10 cellular contexts compared by ENCODE assay signal in the genomic region with DNA sequence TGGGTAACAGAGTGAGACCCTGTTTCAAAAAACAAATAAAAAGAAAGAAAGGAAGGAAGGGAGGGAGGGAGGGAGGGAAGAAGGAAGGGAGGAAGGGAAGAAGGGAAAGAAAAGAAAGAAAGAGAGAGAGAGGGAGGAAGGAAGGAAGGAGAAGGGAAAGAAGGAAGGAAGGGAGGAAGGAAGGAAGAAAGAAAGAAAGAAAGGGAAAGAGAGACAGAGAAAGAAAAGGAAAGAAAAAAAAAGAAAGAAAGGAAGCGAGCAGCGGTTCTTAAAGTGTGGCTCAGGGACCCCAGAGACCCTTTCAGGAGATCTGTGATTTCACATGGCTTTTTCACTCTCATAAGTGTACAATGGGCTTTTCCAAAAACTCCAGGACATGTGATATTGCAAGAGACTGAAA. TPM values are rescaled to one million over a fixed set of nuclear protein-coding genes. Genes with fewer than 3 reads are reported as not detected.
"Had no signal": no experiment of that assay in that cellular context is flagged by ENCODE, and none has a peak within 500 bp of the region (broad histone marks: within the 10 kb centered on the region; RNA-seq: fewer than 3 reads in every experiment).

No MANE protein-coding gene starts in this region.

- ATAC-seq: HepG2 had no signal

- H3K4me2 ChIP-seq: KMS-11 had no signal

- H3K9ac ChIP-seq: KMS-11 had no signal

- DNase-seq: IMR-90, Karpas-422, KBM-7, KG1 had no signal

- FAIRE-seq: HepG2, HTR-8/SVneo had no signal

- H3K27ac ChIP-seq: HL-60, KMS-11 had no signal

RNA-seq across cellular contexts. Expression of gene CADM4, which starts 9.9 kb away (rescaled TPM):
- polyA plus RNA-seq: IgD-negative memory B cell had no signal

RNA-seq across cellular contexts. Expression of gene SRRM5, which starts 37.6 kb away (rescaled TPM):
- total RNA-seq: HT1080, IMR-90 had no signal
- polyA plus RNA-seq: IgD-negative memory B cell had no signal
